ENCODE assay signal across 22 cellular contexts in genomic region chr2:146080925-146081324, GRCh38.
DNase-seq lines count a peak whose midpoint lies in the region; ATAC-seq, FAIRE-seq and TF ChIP-seq lines count a peak whose summit lies in the region.
"Had no signal": no experiment of that assay in that cellular context is flagged by ENCODE, and none has a peak within 500 bp of the region (broad histone marks: within the 10 kb centered on the region; RNA-seq: fewer than 3 reads in every experiment).

No MANE protein-coding gene starts in this region.

- H4K5ac ChIP-seq in IMR-90 (ENCODE audit: low read depth, low read length) = no peak overlapping the region

- CTCF ChIA-PET in HepG2 (lab: Yijun Ruan, JAX; ENCODE audit: low intra/inter-chr PET ratio, low total read pairs) (no interaction called here), IMR-90 (lab: Yijun Ruan, JAX) (no interaction called here)

- H2BK15ac ChIP-seq in IMR-90 (ENCODE audit: low read depth, low read length) = no peak overlapping the region

- no peaks in the 10 kb centered on the region for H3K36me3 ChIP-seq in HepG2 (replicated peaks in 1 of 2; ENCODE audit: control insufficient read depth in 1 of 2, insufficient read depth in 2 of 2, low read length in 2 of 2)
- H3K36me3 ChIP-seq in right lobe of liver = no peaks in the 10 kb centered on the region
- H3K36me3 ChIP-seq in IMR-90 (ENCODE audit: control insufficient read depth, insufficient read depth, low read length) = no peaks in the 10 kb centered on the region
- H3K36me3 ChIP-seq: BLaER1 treated with 17β-estradiol and CSF1 and Interleukin-3, amounts not matched to agents 10 nM and 100 nM had no signal

- H3K4me2 ChIP-seq in HepG2 (ENCODE audit: low read depth, low read length) (no peak overlapping the region), IMR-90 (ENCODE audit: low read depth, low read length) (no peak overlapping the region)
- H3K4me2 ChIP-seq: BLaER1 treated with 17β-estradiol and CSF1 and Interleukin-3, amounts not matched to agents 10 nM and 100 nM had no signal

- H3K36me3 Mint-ChIP-seq in activated T-cell treated with anti-CD3 and anti-CD28 coated beads, Interleukin-2, amount 50 U/mL, for 24 hours (ENCODE audit: low read depth) = no peaks in the 10 kb centered on the region
- H3K36me3 Mint-ChIP-seq: CD8-positive, alpha-beta T cell had no signal

- no peaks in the 10 kb centered on the region for H3K9me1 ChIP-seq in IMR-90 (ENCODE audit: insufficient read depth, low read length)

- H4K20me1 ChIP-seq in HepG2 (ENCODE audit: insufficient read depth, low read length) = no peaks in the 10 kb centered on the region
- H4K20me1 ChIP-seq in IMR-90 (ENCODE audit: insufficient read depth, low read length) = no peaks in the 10 kb centered on the region
- H4K20me1 ChIP-seq: BLaER1 treated with 17β-estradiol and CSF1 and Interleukin-3, amounts not matched to agents 10 nM and 100 nM had no signal

- H3K27me3 ChIP-seq in HepG2 (ENCODE audit: control insufficient read depth in 1 of 2, insufficient read depth in 2 of 2, low read length in 2 of 2) (no peaks in the 10 kb centered on the region), right lobe of liver (no peaks in the 10 kb centered on the region), IMR-90 (ENCODE audit: control insufficient read depth, insufficient read depth, low read length) (no peaks in the 10 kb centered on the region)
- H3K27me3 ChIP-seq: BLaER1 treated with 17β-estradiol and CSF1 and Interleukin-3, amounts not matched to agents 10 nM and 100 nM had no signal

- no peak overlapping the region for H4K8ac ChIP-seq in IMR-90 (ENCODE audit: low read depth in 2 of 2, low read length in 2 of 2)

- no peak overlapping the region for H2BK5ac ChIP-seq in IMR-90 (ENCODE audit: low read depth, low read length, poor library complexity, severe bottlenecking)

- H3K23ac ChIP-seq in IMR-90 (ENCODE audit: low read depth, low read length) = no peak overlapping the region

- FAIRE-seq in HepG2 (lab: Jason Lieb, UNC) (no peak), frontal cortex (lab: Jason Lieb, UNC) (peak; percentile 24)
- FAIRE-seq: D721Med, G401.6, GM12891, GM19239 had no signal

- no peak overlapping the region for H2AK9ac ChIP-seq in IMR-90 (replicated peaks; ENCODE audit: low read depth, low read length, poor library complexity)

- no peak overlapping the region for H4K91ac ChIP-seq in IMR-90 (ENCODE audit: insufficient read depth, low read depth, low read length)

- no peak for TF ChIP-seq POLR2A in HepG2 (IDR thresholded peaks at IDR 0.05; ENCODE audit: insufficient read depth in 1 of 2, low read depth in 2 of 2, low read length in 2 of 2)
- TF ChIP-seq POLR2A in right lobe of liver (IDR thresholded peaks at IDR 0.05) = no peak
- TF ChIP-seq POLR2A in IMR-90 (IDR thresholded peaks at IDR 0.05; ENCODE audit: low read depth, low read length) = no peak

- H3K9ac ChIP-seq in HepG2 (ENCODE audit: insufficient read depth, low read depth, low read length) (no peak overlapping the region), IMR-90 (ENCODE audit: low read depth, low read length) (no peak overlapping the region)
- H3K9ac ChIP-seq: BLaER1 treated with 17β-estradiol and CSF1 and Interleukin-3, amounts not matched to agents 10 nM and 100 nM had no signal

- no peak for DNase-seq in HepG2 (ENCODE audit: low spot score)
- DNase-seq in right lobe of liver = no peak
- DNase-seq in IMR-90 = no peak
- no peak for DNase-seq in frontal cortex (ENCODE audit: low spot score in 2 of 2)
- DNase-seq in activated T-cell treated with anti-CD3 and anti-CD28 coated beads, Interleukin-2, amount 50 U/mL, for 24 hours = no peak
- DNase-seq: AML-193; Caco-2; Calu3; CD4-positive, alpha-beta T cell; CD8-positive, alpha-beta T cell; DMS79 treated with DMSO at 0.1 percent for 48 hours; GF-D8 had no signal

- H3K4me1 ChIP-seq in HepG2 (ENCODE audit: insufficient read depth, low read length) (no peaks in the 10 kb centered on the region), right lobe of liver (no peaks in the 10 kb centered on the region), IMR-90 (ENCODE audit: control insufficient read depth, insufficient read depth, low read length) (no peaks in the 10 kb centered on the region)
- H3K4me1 ChIP-seq: BLaER1 treated with 17β-estradiol and CSF1 and Interleukin-3, amounts not matched to agents 10 nM and 100 nM; Caco-2 had no signal

- H3K27me3 Mint-ChIP-seq in activated T-cell treated with anti-CD3 and anti-CD28 coated beads, Interleukin-2, amount 50 U/mL, for 24 hours = no peaks in the 10 kb centered on the region
- H3K27me3 Mint-ChIP-seq: B cell; CD4-positive, alpha-beta T cell had no signal

- H3K27ac Mint-ChIP-seq in activated T-cell treated with anti-CD3 and anti-CD28 coated beads, Interleukin-2, amount 50 U/mL, for 24 hours = no peak overlapping the region
- H3K27ac Mint-ChIP-seq: B cell; CD4-positive, alpha-beta T cell; CD8-positive, alpha-beta T cell had no signal

- H2AFZ ChIP-seq in HepG2 (ENCODE audit: low read length) (no peak overlapping the region), IMR-90 (replicated peaks; ENCODE audit: low read length, poor library complexity) (no peak overlapping the region)

- no peak overlapping the region for H3K56ac ChIP-seq in IMR-90 (ENCODE audit: extremely low read depth, insufficient read depth, low read length)

- WGBS in HepG2 (ENCODE audit: low lambda C conversion rate) = 21% methylated on average over 2 of the region's 2 CpGs
- WGBS in right lobe of liver (ENCODE audit: insufficient coverage, low coverage, low lambda C conversion rate, missing lambda C conversion rate) = 73% methylated on average over 2 of the region's 2 CpGs
- WGBS in IMR-90 (ENCODE audit: extremely low coverage in 2 of 2, insufficient read length in 1 of 2), 2 experiments = no CpG with 5 or more reads among the region's 2 CpGs

- no peak overlapping the region for H2BK20ac ChIP-seq in IMR-90 (ENCODE audit: low read depth, low read length)

- TF ChIP-seq EP300 in HepG2 (IDR thresholded peaks at IDR 0.05; ENCODE audit: low read depth in 2 of 2, low read length in 2 of 2) = no peak
- no peak for TF ChIP-seq EP300 in HepG2 (CRISPR knock-in tag; IDR thresholded peaks at IDR 0.05; ENCODE audit: borderline replicate concordance)

- H3K27ac ChIP-seq in HepG2 (ENCODE audit: extremely low read length, insufficient read depth, low read length) (no peak overlapping the region), right lobe of liver (no peak overlapping the region), IMR-90 (ENCODE audit: insufficient read depth, low read length) (no peak overlapping the region)
- H3K27ac ChIP-seq: 22Rv1; BLaER1 treated with 17β-estradiol and CSF1 and Interleukin-3, amounts not matched to agents 10 nM and 100 nM; C4-2B had no signal

- in situ Hi-C loops in HepG2 (cut with HindIII; ENCODE audit: extremely low pct_ligation_motif_present, low pct_unique_long_range_greater_than_20kb) = no loop called here
- in situ Hi-C loops in IMR-90 (cut with MboI; ENCODE audit: low sequenced_read_pairs) = no loop called here

- 0 out of 2 replicates have a peak, but pooled peaks cover 3% of the 10 kb centered on the region for H3K9me3 ChIP-seq in HepG2 (ENCODE audit: low read length)
- no peaks in the 10 kb centered on the region for H3K9me3 ChIP-seq in right lobe of liver
- H3K9me3 ChIP-seq in IMR-90 (ENCODE audit: control insufficient read depth, insufficient read depth, low read length) = no peaks in the 10 kb centered on the region
- H3K9me3 ChIP-seq: BLaER1 treated with 17β-estradiol and CSF1 and Interleukin-3, amounts not matched to agents 10 nM and 100 nM; Caco-2 had no signal

- no peak overlapping the region for H3K4ac ChIP-seq in IMR-90 (ENCODE audit: low read depth, low read length)

- no peak overlapping the region for H2AK5ac ChIP-seq in IMR-90 (ENCODE audit: low read depth, low read length)

- no peak overlapping the region for H3K4me3 Mint-ChIP-seq in activated T-cell treated with anti-CD3 and anti-CD28 coated beads, Interleukin-2, amount 50 U/mL, for 24 hours
- H3K4me3 Mint-ChIP-seq: B cell; CD4-positive, alpha-beta T cell; CD8-positive, alpha-beta T cell had no signal

- H2BK120ac ChIP-seq in IMR-90 (ENCODE audit: low read depth, low read length) = no peak overlapping the region

- H3K4me3 ChIP-seq in HepG2 (replicated peaks in 1 of 3; ENCODE audit: insufficient read depth in 1 of 3, low read depth in 2 of 3, low read length in 3 of 3) = no peak overlapping the region
- no peak overlapping the region for H3K4me3 ChIP-seq in right lobe of liver
- no peak overlapping the region for H3K4me3 ChIP-seq in IMR-90 (ENCODE audit: insufficient read depth, low read depth, low read length)
- H3K4me3 ChIP-seq: BLaER1 treated with 17β-estradiol and CSF1 and Interleukin-3, amounts not matched to agents 10 nM and 100 nM had no signal

- TF ChIP-seq CTCF in HepG2 (CRISPR knock-in tag; IDR thresholded peaks at IDR 0.05) (no peak), right lobe of liver (IDR thresholded peaks at IDR 0.05) (no peak), IMR-90 (conservative IDR thresholded peaks at IDR 0.05; ENCODE audit: low read depth, low read length) (no peak)

- H3K14ac ChIP-seq in IMR-90 (replicated peaks; ENCODE audit: low read depth, low read length) = no peak overlapping the region

- no peak overlapping the region for H3K18ac ChIP-seq in IMR-90 (ENCODE audit: low read depth, low read length)

- peaks cover 16% of the 10 kb centered on the region for H3K9me3 Mint-ChIP-seq in activated T-cell treated with anti-CD3 and anti-CD28 coated beads, Interleukin-2, amount 50 U/mL, for 24 hours

- H3K79me2 ChIP-seq in HepG2 (ENCODE audit: insufficient read depth, low read length) = no peaks in the 10 kb centered on the region

- ATAC-seq in HepG2 = no peak
- no peak for ATAC-seq in right lobe of liver
- ATAC-seq in IMR-90 (ENCODE audit: low read depth) = no peak
- ATAC-seq in HG02981 (IDR thresholded peaks at IDR 0.05; ENCODE audit: unreplicated experiment) = no peak
- ATAC-seq in HG03280 (IDR thresholded peaks at IDR 0.05; ENCODE audit: unreplicated experiment) = no peak
- ATAC-seq: CD8-positive, alpha-beta T cell had no signal

- TF ChIP-seq RAD21 in HepG2 (CRISPR knock-in tag; IDR thresholded peaks at IDR 0.05) (no peak), IMR-90 (IDR thresholded peaks at IDR 0.05; ENCODE audit: low read length) (no peak)

- no TSS peak for BruUV-seq in HepG2 (replicated peaks; lab: Mats Ljungman, UMichigan)
- BruUV-seq in IMR-90 (replicated peaks; lab: Mats Ljungman, UMichigan) = no TSS peak

- intact Hi-C loops in HepG2 (cut with micrococcal nuclease; ENCODE audit: unreplicated experiment) = no loop called here
- intact Hi-C loops in right lobe of liver (cut with DNase I) = no loop called here
- intact Hi-C loops in IMR-90 (cut with micrococcal nuclease) = no loop called here

- dilution Hi-C loops in IMR-90 (cut with HindIII; ENCODE audit: low sequenced_read_pairs, unreplicated experiment) = no loop called here

- POLR2A ChIA-PET in HepG2 (lab: Yijun Ruan, JAX) (no interaction called here), IMR-90 (lab: Charles Lee; ENCODE audit: unreplicated experiment) (no interaction called here)

- H3K79me1 ChIP-seq in IMR-90 (ENCODE audit: low read depth in 1 of 2, low read length in 2 of 2) = no peaks in the 10 kb centered on the region

- no peaks in the 10 kb centered on the region for H3K4me1 Mint-ChIP-seq in activated T-cell treated with anti-CD3 and anti-CD28 coated beads, Interleukin-2, amount 50 U/mL, for 24 hours (ENCODE audit: low read depth)
- H3K4me1 Mint-ChIP-seq: B cell had no signal

TF ChIP-seq in HepG2, 621 proteins besides CTCF, POLR2A, EP300 and RAD21 (continues in another document):
- no peak for TF ChIP-seq HNRNPUL1 (IDR thresholded peaks at IDR 0.05; ENCODE audit: low read depth, low read length)
